Comparison of ENCODE assay signal across 1 cellular context in the genomic region with DNA sequence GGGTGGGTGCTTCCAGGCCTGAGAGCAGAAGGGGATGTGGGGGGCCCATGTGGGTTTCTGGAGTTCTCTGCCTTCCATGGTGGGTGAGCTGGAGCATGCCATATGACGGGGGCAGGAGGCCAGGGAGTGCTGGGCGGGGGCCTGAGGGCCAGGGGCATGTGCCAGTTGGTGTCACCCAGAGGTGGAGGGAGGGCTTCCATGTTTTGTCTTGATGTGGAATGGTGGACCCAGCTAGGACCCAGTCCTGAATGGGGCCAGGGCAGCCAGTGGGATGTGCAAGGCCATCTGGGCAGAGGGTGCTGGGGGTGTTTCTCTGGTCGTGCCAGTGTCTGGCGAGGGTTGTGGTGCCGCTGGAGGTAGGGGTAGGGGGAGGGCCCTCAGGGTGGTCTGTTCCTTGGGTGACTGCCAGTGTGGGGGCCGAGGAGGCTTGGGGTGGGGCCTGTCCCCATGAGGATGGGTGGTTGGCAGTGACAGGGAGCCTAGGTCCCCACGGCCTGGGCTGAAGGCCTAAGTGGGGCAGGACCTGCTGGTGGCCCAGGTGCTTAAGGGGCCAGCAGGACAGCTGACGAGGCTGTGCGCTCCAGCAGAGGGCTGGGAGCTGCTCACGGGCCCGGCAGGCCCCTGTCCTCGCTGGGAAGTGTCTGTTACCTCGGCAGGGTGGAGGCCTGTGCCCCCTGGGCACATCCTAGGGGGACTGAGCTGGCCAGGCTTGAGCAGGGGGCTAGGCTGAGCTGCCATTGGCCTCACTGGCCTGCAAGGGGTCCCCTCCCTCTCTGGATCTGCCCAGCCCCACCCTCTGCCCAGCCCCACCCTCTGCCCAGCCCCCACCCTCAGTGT.
A peak's percentile ranks its signal among the peaks of the same experiment; 100 is the strongest.
TF ChIP-seq lines count a peak whose summit lies in the region.

No MANE protein-coding gene starts in this region.

TF ChIP-seq in HEK293, 187 proteins besides CTCF, POLR2A, EP300 and RAD21 (continued from another document):
- TF ChIP-seq, protein P1, sequence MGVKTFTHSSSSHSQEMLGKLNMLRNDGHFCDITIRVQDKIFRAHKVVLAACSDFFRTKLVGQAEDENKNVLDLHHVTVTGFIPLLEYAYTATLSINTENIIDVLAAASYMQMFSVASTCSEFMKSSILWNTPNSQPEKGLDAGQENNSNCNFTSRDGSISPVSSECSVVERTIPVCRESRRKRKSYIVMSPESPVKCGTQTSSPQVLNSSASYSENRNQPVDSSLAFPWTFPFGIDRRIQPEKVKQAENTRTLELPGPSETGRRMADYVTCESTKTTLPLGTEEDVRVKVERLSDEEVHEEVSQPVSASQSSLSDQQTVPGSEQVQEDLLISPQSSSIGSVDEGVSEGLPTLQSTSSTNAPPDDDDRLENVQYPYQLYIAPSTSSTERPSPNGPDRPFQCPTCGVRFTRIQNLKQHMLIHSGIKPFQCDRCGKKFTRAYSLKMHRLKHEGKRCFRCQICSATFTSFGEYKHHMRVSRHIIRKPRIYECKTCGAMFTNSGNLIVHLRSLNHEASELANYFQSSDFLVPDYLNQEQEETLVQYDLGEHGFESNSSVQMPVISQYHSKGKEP (tag by site-specific recombination; IDR thresholded peaks at IDR 0.05), result no peak
- TF ChIP-seq ZNF707 (tag by site-specific recombination; IDR thresholded peaks at IDR 0.05) (no peak), ZNF561 (tag by site-specific recombination; IDR thresholded peaks at IDR 0.05; ENCODE audit: borderline replicate concordance) (no peak), ZNF148 (tag by site-specific recombination; IDR thresholded peaks at IDR 0.05; ENCODE audit: borderline replicate concordance) (no peak), HOXA7 (CRISPR knock-in tag; IDR thresholded peaks at IDR 0.05; ENCODE audit: borderline replicate concordance) (no peak), ZNF501 (tag by site-specific recombination; IDR thresholded peaks at IDR 0.05) (no peak), SCRT1 (tag by site-specific recombination; IDR thresholded peaks at IDR 0.05; ENCODE audit: borderline replicate concordance) (no peak), OVOL3 (tag by site-specific recombination; IDR thresholded peaks at IDR 0.05) (no peak), ZNF311 (tag by site-specific recombination; IDR thresholded peaks at IDR 0.05; ENCODE audit: borderline replicate concordance) (no peak), ZNF596 (tag by site-specific recombination; IDR thresholded peaks at IDR 0.05) (no peak)
- TF ChIP-seq, protein P2, sequence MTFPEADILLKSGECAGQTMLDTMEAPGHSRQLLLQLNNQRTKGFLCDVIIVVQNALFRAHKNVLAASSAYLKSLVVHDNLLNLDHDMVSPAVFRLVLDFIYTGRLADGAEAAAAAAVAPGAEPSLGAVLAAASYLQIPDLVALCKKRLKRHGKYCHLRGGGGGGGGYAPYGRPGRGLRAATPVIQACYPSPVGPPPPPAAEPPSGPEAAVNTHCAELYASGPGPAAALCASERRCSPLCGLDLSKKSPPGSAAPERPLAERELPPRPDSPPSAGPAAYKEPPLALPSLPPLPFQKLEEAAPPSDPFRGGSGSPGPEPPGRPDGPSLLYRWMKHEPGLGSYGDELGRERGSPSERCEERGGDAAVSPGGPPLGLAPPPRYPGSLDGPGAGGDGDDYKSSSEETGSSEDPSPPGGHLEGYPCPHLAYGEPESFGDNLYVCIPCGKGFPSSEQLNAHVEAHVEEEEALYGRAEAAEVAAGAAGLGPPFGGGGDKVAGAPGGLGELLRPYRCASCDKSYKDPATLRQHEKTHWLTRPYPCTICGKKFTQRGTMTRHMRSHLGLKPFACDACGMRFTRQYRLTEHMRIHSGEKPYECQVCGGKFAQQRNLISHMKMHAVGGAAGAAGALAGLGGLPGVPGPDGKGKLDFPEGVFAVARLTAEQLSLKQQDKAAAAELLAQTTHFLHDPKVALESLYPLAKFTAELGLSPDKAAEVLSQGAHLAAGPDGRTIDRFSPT (tag by site-specific recombination; IDR thresholded peaks at IDR 0.05), result peak; percentile 55
